Comparison of ENCODE assay signal across 8 cellular contexts in the genomic region with DNA sequence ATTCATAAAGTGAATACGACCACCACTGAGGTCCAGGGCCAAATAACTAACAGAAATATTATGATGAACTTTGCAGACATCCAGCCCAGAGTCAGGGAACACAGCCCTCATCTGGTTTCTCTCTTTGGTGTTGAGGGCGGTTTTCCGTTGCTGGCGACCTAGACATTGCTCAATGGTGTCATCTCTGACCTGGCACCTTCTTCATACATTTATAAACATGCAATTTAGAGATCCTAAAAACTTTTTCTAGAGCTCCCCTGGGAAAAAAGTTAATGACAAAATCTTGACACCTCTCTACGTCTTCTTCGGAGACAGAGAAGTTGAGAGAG. TPM values are rescaled to one million over a fixed set of nuclear protein-coding genes. Genes with fewer than 3 reads are reported as not detected.
DNase-seq lines count a peak whose midpoint lies in the region; ATAC-seq, FAIRE-seq and TF ChIP-seq lines count a peak whose summit lies in the region.

No MANE protein-coding gene starts in this region.

- peaks cover 2% of the 10 kb centered on the region for H4K20me1 ChIP-seq in HepG2 (ENCODE audit: insufficient read depth, low read length)

- H3K36me3 ChIP-seq in HepG2 (replicated peaks in 1 of 2; ENCODE audit: control insufficient read depth in 1 of 2, insufficient read depth in 2 of 2, low read length in 2 of 2) (no peaks in the 10 kb centered on the region; a peak in 1 of 5 replicates), tibial nerve (no peaks in the 10 kb centered on the region)

- H3K4me1 ChIP-seq in HepG2 (ENCODE audit: insufficient read depth, low read length), result peaks cover 56% of the 10 kb centered on the region
- H3K4me1 ChIP-seq in tibial nerve, result peaks cover 0 to 35% (median 0%) of the 10 kb centered on the region in 4 donors

- H3K9me3 ChIP-seq in HepG2 (ENCODE audit: low read length) (no peaks in the 10 kb centered on the region), tibial nerve (no peaks in the 10 kb centered on the region)

- no TSS peak for BruUV-seq in HepG2 (replicated peaks; lab: Mats Ljungman, UMichigan)

- TF ChIP-seq EP300 in HepG2 (IDR thresholded peaks at IDR 0.05; ENCODE audit: low read depth in 2 of 2, low read length in 2 of 2) (no peak), HepG2 (CRISPR knock-in tag; IDR thresholded peaks at IDR 0.05; ENCODE audit: borderline replicate concordance) (no peak), tibial nerve (IDR thresholded peaks at IDR 0.05) (no peak)

- POLR2A ChIA-PET in activated naive CD8-positive, alpha-beta T cell treated with anti-CD3 and anti-CD28 coated beads, Interleukin-2, amount 10 ng/mL, durations not matched to agents 7 days and 5 days (lab: Charles Lee), result interaction anchor here (0.6 to 1.4 kb wide), 5 partner anchors 35 to 341 kb away, joined by 3 to 8 read pairs (median 3); no protein-coding TSS in a partner anchor
- POLR2A ChIA-PET in HepG2 (lab: Yijun Ruan, JAX), result interaction anchor here (0.7 to 3.7 kb wide), 5 partner anchors 9 to 50 kb away, joined by 3 to 93 read pairs (median 3); no protein-coding TSS in a partner anchor

- H3K27me3 Mint-ChIP-seq in activated naive CD8-positive, alpha-beta T cell treated with anti-CD3 and anti-CD28 coated beads, Interleukin-2, amount 10 ng/mL, durations not matched to agents 7 days and 5 days, result peaks cover 67% of the 10 kb centered on the region

- H3K27ac ChIP-seq in HepG2 (ENCODE audit: extremely low read length, insufficient read depth, low read length) (no peak overlapping the region), tibial nerve (peak overlapping the region in 2 of 4 donors; percentile 70 to 86)

- H3K4me3 ChIP-seq in HepG2 (replicated peaks in 1 of 3; ENCODE audit: insufficient read depth in 1 of 3, low read depth in 2 of 3, low read length in 3 of 3), result peak overlapping the region; percentile 91 to 99 (median 95)
- peak overlapping the region; percentile 73 to 99 (median 85) for H3K4me3 ChIP-seq in tibial nerve

- H3K9ac ChIP-seq in HepG2 (ENCODE audit: insufficient read depth, low read depth, low read length), result peak overlapping the region; percentile 82; the same call in 1 of the 2 replicates

- ATAC-seq in activated naive CD8-positive, alpha-beta T cell treated with anti-CD3 and anti-CD28 coated beads, Interleukin-2, amount 10 ng/mL, durations not matched to agents 7 days and 5 days (ENCODE audit: low read depth), result peak; percentile 44
- ATAC-seq in HepG2, result peak; percentile 18; the same call in 2 of the 3 replicates

- no peak overlapping the region for H3K27ac Mint-ChIP-seq in activated naive CD8-positive, alpha-beta T cell treated with anti-CD3 and anti-CD28 coated beads, Interleukin-2, amount 10 ng/mL, durations not matched to agents 7 days and 5 days

- no peaks in the 10 kb centered on the region for H3K27me3 ChIP-seq in HepG2 (ENCODE audit: control insufficient read depth in 1 of 2, insufficient read depth in 2 of 2, low read length in 2 of 2)
- H3K27me3 ChIP-seq in tibial nerve, result peaks cover 0 to 6% of the 10 kb centered on the region in 2 donors

- in situ Hi-C loops in HepG2 (cut with HindIII; ENCODE audit: extremely low pct_ligation_motif_present, low pct_unique_long_range_greater_than_20kb), result loop anchor here (5.0 kb wide), 1 partner anchor 42 kb away; no protein-coding TSS in a partner anchor

- H3K4me1 Mint-ChIP-seq in activated naive CD8-positive, alpha-beta T cell treated with anti-CD3 and anti-CD28 coated beads, Interleukin-2, amount 10 ng/mL, durations not matched to agents 7 days and 5 days, result peaks cover 24% of the 10 kb centered on the region

- no peaks in the 10 kb centered on the region for H3K9me3 Mint-ChIP-seq in activated naive CD8-positive, alpha-beta T cell treated with anti-CD3 and anti-CD28 coated beads, Interleukin-2, amount 10 ng/mL, durations not matched to agents 7 days and 5 days

- no peaks in the 10 kb centered on the region for H3K36me3 Mint-ChIP-seq in activated naive CD8-positive, alpha-beta T cell treated with anti-CD3 and anti-CD28 coated beads, Interleukin-2, amount 10 ng/mL, durations not matched to agents 7 days and 5 days

- H2AFZ ChIP-seq in HepG2 (ENCODE audit: low read length), result peak overlapping the region; percentile 76

- 3% methylated on average over 6 of the region's 6 CpGs for WGBS in HepG2 (ENCODE audit: low lambda C conversion rate)
- 4 to 8% methylated on average over 6 of the region's 6 CpGs for WGBS in tibial nerve, 2 donors

- no peak for TF ChIP-seq RAD21 in HepG2 (CRISPR knock-in tag; IDR thresholded peaks at IDR 0.05)

- intact Hi-C loops in HepG2 (cut with micrococcal nuclease; ENCODE audit: unreplicated experiment), result loop anchor here (1.0 to 5.0 kb wide), 3 partner anchors 33 to 88 kb away; a partner anchor contains a TSS

- no peak for FAIRE-seq in HepG2 (lab: Jason Lieb, UNC)

- peak overlapping the region; percentile 91 for H3K4me2 ChIP-seq in HepG2 (ENCODE audit: low read depth, low read length)

- DNase-seq in activated gamma-delta T cell treated with Interleukin-2 at 50 U/mL for 16 hours, result peak; percentile 5
- no peak for DNase-seq in activated gamma-delta T cell (lab: John Stamatoyannopoulos, UW)
- DNase-seq in activated naive CD8-positive, alpha-beta T cell treated with anti-CD3 and anti-CD28 coated beads, Interleukin-2, amount 10 ng/mL, durations not matched to agents 7 days and 5 days, result no peak
- no peak for DNase-seq in HepG2 (ENCODE audit: low spot score)
- peak in 1 of 2 donors; percentile 22 for DNase-seq in tibial nerve (ENCODE audit: low spot score in 2 of 2)
- no peak for DNase-seq in foreskin melanocyte
- DNase-seq in GM19240 (ENCODE audit: insufficient read length, low spot score), result no peak
- no peak for DNase-seq in D341Med (ENCODE audit: low spot score)

- TF ChIP-seq POLR2A in HepG2 (IDR thresholded peaks at IDR 0.05; ENCODE audit: insufficient read depth in 1 of 2, low read depth in 2 of 2, low read length in 2 of 2) (no peak), tibial nerve (IDR thresholded peaks at IDR 0.05) (no peak)

- peak overlapping the region; percentile 76 for H3K4me3 Mint-ChIP-seq in activated naive CD8-positive, alpha-beta T cell treated with anti-CD3 and anti-CD28 coated beads, Interleukin-2, amount 10 ng/mL, durations not matched to agents 7 days and 5 days

- peaks cover 37% of the 10 kb centered on the region for H3K79me2 ChIP-seq in HepG2 (ENCODE audit: insufficient read depth, low read length)

- no peak for TF ChIP-seq CTCF in HepG2 (CRISPR knock-in tag; IDR thresholded peaks at IDR 0.05)
- TF ChIP-seq CTCF in tibial nerve (IDR thresholded peaks at IDR 0.05), result no peak

- CTCF ChIA-PET in HepG2 (lab: Yijun Ruan, JAX; ENCODE audit: low intra/inter-chr PET ratio, low total read pairs), result no interaction called here

RNA-seq across cellular contexts. Expression of a gene that starts 0.3 kb away (rescaled TPM):
- 1 to 10 TPM; 3.8 to 4.1 TPM for total RNA-seq in activated naive CD8-positive, alpha-beta T cell treated with anti-CD3 and anti-CD28 coated beads, Interleukin-2, amount 10 ng/mL, durations not matched to agents 7 days and 5 days
- total RNA-seq in HepG2 (2016; rRNA removed; fragmentation: Illumina TruSeq; extraction: Trizol), result 7.3 and 10.6 TPM in 2 replicates
- 3.8 and 4.4 TPM in 2 replicates for total RNA-seq in HepG2 (2016; cell fraction: cytosol; rRNA removed; fragmentation: Illumina TruSeq; extraction: Trizol; ENCODE audit: low read depth)
- total RNA-seq in HepG2 (2016; cell fraction: insoluble cytoplasmic fraction; rRNA removed; fragmentation: Illumina TruSeq; extraction: Trizol), result 7.1 and 9.6 TPM in 2 replicates
- 8.1 and 9.5 TPM in 2 replicates for total RNA-seq in HepG2 (2016; cell fraction: membrane; rRNA removed; fragmentation: Illumina TruSeq; extraction: Trizol)
- 9.9 and 12.1 TPM in 2 replicates for total RNA-seq in HepG2 (2016; cell fraction: nucleus; rRNA removed; fragmentation: Illumina TruSeq; extraction: Trizol)
- 4.7 and 6.9 TPM in 2 replicates for polyA plus RNA-seq in HepG2 (2011; rRNA removed)
- 2.9 and 3.5 TPM in 2 replicates for polyA plus RNA-seq in HepG2 (2011; cell fraction: cytosol; rRNA removed)
- polyA plus RNA-seq in HepG2 (2011; cell fraction: nucleus; rRNA removed), result 4.1 and 4.6 TPM in 2 replicates
- polyA plus RNA-seq in HepG2 (2012), result 4.5 and 7.0 TPM in 2 replicates
- 0.29 and 0.33 TPM in 2 replicates for polyA plus RNA-seq in HepG2 (2016; cell fraction: cytosol; fragmentation: Illumina TruSeq; extraction: Trizol; ENCODE audit: low read depth)
- 6.2 and 6.4 TPM in 2 replicates for polyA plus RNA-seq in HepG2 (2016; cell fraction: insoluble cytoplasmic fraction; fragmentation: Illumina TruSeq; extraction: Trizol; ENCODE audit: low read depth)
- polyA plus RNA-seq in HepG2 (2016; cell fraction: membrane; fragmentation: Illumina TruSeq; extraction: Trizol; ENCODE audit: low read depth), result 1.1 and 1.2 TPM in 2 replicates
- 5.5 and 5.9 TPM in 2 replicates for polyA plus RNA-seq in HepG2 (2016; cell fraction: nucleus; fragmentation: Illumina TruSeq; extraction: Trizol; ENCODE audit: insufficient read depth, low read depth)
- polyA minus RNA-seq in HepG2 (2011; rRNA and poly(A)+ RNA removed; ENCODE audit: low replicate concordance), result 0.07 and 21.8 TPM in 2 replicates
- polyA minus RNA-seq in HepG2 (2011; cell fraction: cytosol; rRNA and poly(A)+ RNA removed), result 18.3 and 21.8 TPM in 2 replicates
- polyA minus RNA-seq in HepG2 (2011; cell fraction: nucleus; rRNA and poly(A)+ RNA removed), result 44.1 and 46.4 TPM in 2 replicates
- total RNA-seq in tibial nerve, result 10 to 100 TPM in 3 of 4 donors, 1 to 10 TPM in 1; 7.5 to 12.9 (median 10.9) TPM

RNA-seq across cellular contexts. Expression of a gene that starts 32.5 kb away (rescaled TPM):
- 10 to 100 TPM; 17.8 to 18.9 TPM for total RNA-seq in activated naive CD8-positive, alpha-beta T cell treated with anti-CD3 and anti-CD28 coated beads, Interleukin-2, amount 10 ng/mL, durations not matched to agents 7 days and 5 days
- 13.9 and 15.5 TPM in 2 replicates for total RNA-seq in HepG2 (2016; rRNA removed; fragmentation: Illumina TruSeq; extraction: Trizol)
- 42.6 and 46.8 TPM in 2 replicates for total RNA-seq in HepG2 (2016; cell fraction: cytosol; rRNA removed; fragmentation: Illumina TruSeq; extraction: Trizol; ENCODE audit: low read depth)
- total RNA-seq in HepG2 (2016; cell fraction: insoluble cytoplasmic fraction; rRNA removed; fragmentation: Illumina TruSeq; extraction: Trizol), result 11.2 and 13.5 TPM in 2 replicates
- total RNA-seq in HepG2 (2016; cell fraction: membrane; rRNA removed; fragmentation: Illumina TruSeq; extraction: Trizol), result 15.6 and 17.9 TPM in 2 replicates
- 17.7 and 19.1 TPM in 2 replicates for total RNA-seq in HepG2 (2016; cell fraction: nucleus; rRNA removed; fragmentation: Illumina TruSeq; extraction: Trizol)
- 7.8 and 9.9 TPM in 2 replicates for polyA plus RNA-seq in HepG2 (2011; rRNA removed)
- 2.4 and 3.5 TPM in 2 replicates for polyA plus RNA-seq in HepG2 (2011; cell fraction: cytosol; rRNA removed)
- 11.1 and 15.8 TPM in 2 replicates for polyA plus RNA-seq in HepG2 (2011; cell fraction: nucleus; rRNA removed)
- 5.6 and 8.4 TPM in 2 replicates for polyA plus RNA-seq in HepG2 (2012)
- 4.3 and 4.4 TPM in 2 replicates for polyA plus RNA-seq in HepG2 (2016; cell fraction: cytosol; fragmentation: Illumina TruSeq; extraction: Trizol; ENCODE audit: low read depth)
- 8.9 and 9.4 TPM in 2 replicates for polyA plus RNA-seq in HepG2 (2016; cell fraction: insoluble cytoplasmic fraction; fragmentation: Illumina TruSeq; extraction: Trizol; ENCODE audit: low read depth)
- 7.3 TPM in 2 replicates for polyA plus RNA-seq in HepG2 (2016; cell fraction: membrane; fragmentation: Illumina TruSeq; extraction: Trizol; ENCODE audit: low read depth)
- 35.4 and 42.3 TPM in 2 replicates for polyA plus RNA-seq in HepG2 (2016; cell fraction: nucleus; fragmentation: Illumina TruSeq; extraction: Trizol; ENCODE audit: insufficient read depth, low read depth)
- polyA minus RNA-seq in HepG2 (2011; rRNA and poly(A)+ RNA removed; ENCODE audit: low replicate concordance), result 12.3 and 16.9 TPM in 2 replicates
- 6.4 and 9.0 TPM in 2 replicates for polyA minus RNA-seq in HepG2 (2011; cell fraction: cytosol; rRNA and poly(A)+ RNA removed)
- polyA minus RNA-seq in HepG2 (2011; cell fraction: nucleus; rRNA and poly(A)+ RNA removed), result 9.4 and 17.0 TPM in 2 replicates
- 10 to 100 TPM in 3 of 4 donors, 1 to 10 TPM in 1; 8.6 to 15.9 (median 12.9) TPM for total RNA-seq in tibial nerve
